1 cellular context compared by ENCODE assay signal in genomic region chr21:33368124-33368523, GRCh38.
TF ChIP-seq lines count a peak whose summit lies in the region.

No MANE protein-coding gene starts in this region.

TF ChIP-seq in K562, 482 proteins besides CTCF, POLR2A, EP300 and RAD21 (continued from another document and continues in another):
- TF ChIP-seq MLLT1 (IDR thresholded peaks at IDR 0.05) = no peak
- no peak for TF ChIP-seq CCAR2 (IDR thresholded peaks at IDR 0.05; ENCODE audit: low read depth, low read length)
- TF ChIP-seq RBM25 (IDR thresholded peaks at IDR 0.05; ENCODE audit: low read depth, low read length, severe bottlenecking) = no peak
- 0 out of 2 replicates have a peak, but pooled peaks have one; percentile 31 for TF ChIP-seq NCOA1 (IDR thresholded peaks at IDR 0.05; ENCODE audit: low read depth)
- TF ChIP-seq BCOR (IDR thresholded peaks at IDR 0.05) = peak; percentile 83
- no peak for TF ChIP-seq ZNF551 (CRISPR knock-in tag; IDR thresholded peaks at IDR 0.05)
- TF ChIP-seq KDM2B (CRISPR knock-in tag; IDR thresholded peaks at IDR 0.05) = no peak
- TF ChIP-seq ZBTB9 (CRISPR knock-in tag; IDR thresholded peaks at IDR 0.05) = 0 out of 2 replicates have a peak, but pooled peaks have one; percentile 24
- peak; percentile 8 for TF ChIP-seq GTF3C2 (IDR thresholded peaks at IDR 0.05; ENCODE audit: borderline replicate concordance, extremely low read depth, insufficient read length)
- TF ChIP-seq RBM17 (IDR thresholded peaks at IDR 0.05; ENCODE audit: borderline replicate concordance, low read depth, low read length) = no peak
- TF ChIP-seq ZBED1 (IDR thresholded peaks at IDR 0.05) = no peak
- no peak for TF ChIP-seq SIRT6 (IDR thresholded peaks at IDR 0.05; ENCODE audit: low read depth, low read length)
- TF ChIP-seq ZBTB2 (IDR thresholded peaks at IDR 0.05) = no peak
- no peak for TF ChIP-seq DNMT1 (IDR thresholded peaks at IDR 0.05)
- no peak for TF ChIP-seq PTRF (tag; IDR thresholded peaks at IDR 0.05)
- TF ChIP-seq THRAP3 (IDR thresholded peaks at IDR 0.05; ENCODE audit: borderline replicate concordance) = no peak
- no peak for TF ChIP-seq KLF10 (CRISPR knock-in tag; IDR thresholded peaks at IDR 0.05)
- TF ChIP-seq MEF2D (tag; conservative IDR thresholded peaks at IDR 0.05; ENCODE audit: low read depth) = 0 out of 2 replicates have a peak, but pooled peaks have one; percentile 37
- TF ChIP-seq IRF9 (tag; IDR thresholded peaks at IDR 0.05) = no peak
- no peak for TF ChIP-seq ZNF507 (tag; conservative IDR thresholded peaks at IDR 0.05)
- TF ChIP-seq POLR2AphosphoS2 (IDR thresholded peaks at IDR 0.05; ENCODE audit: low read length) = no peak
- TF ChIP-seq EHMT2 (IDR thresholded peaks at IDR 0.05) = peak; percentile 38; the same call in 1 of the 2 replicates
- no peak for TF ChIP-seq GTF2B (IDR thresholded peaks at IDR 0.05; ENCODE audit: extremely low read depth, insufficient read length)
- no peak for TF ChIP-seq HMG20B (CRISPR knock-in tag; IDR thresholded peaks at IDR 0.05)
- TF ChIP-seq RBM14 (IDR thresholded peaks at IDR 0.05; ENCODE audit: borderline replicate concordance, insufficient read depth, low read depth, low read length) = no peak
- TF ChIP-seq MED1 (CRISPR knock-in tag; IDR thresholded peaks at IDR 0.05; ENCODE audit: borderline replicate concordance) = no peak
- no peak for TF ChIP-seq ZNF24 (IDR thresholded peaks at IDR 0.05)
- TF ChIP-seq BRD4 (IDR thresholded peaks at IDR 0.05) = no peak
- no peak for TF ChIP-seq HMGN3 (IDR thresholded peaks at IDR 0.05; ENCODE audit: borderline replicate concordance, extremely low read depth, insufficient read length, low read depth, low read length)
- no peak for TF ChIP-seq STAT5B (CRISPR knock-in tag; IDR thresholded peaks at IDR 0.05)
- no peak for TF ChIP-seq TOE1 (IDR thresholded peaks at IDR 0.05; ENCODE audit: borderline replicate concordance)
- TF ChIP-seq TOE1 (CRISPR knock-in tag; IDR thresholded peaks at IDR 0.05; ENCODE audit: borderline replicate concordance, low read depth) = no peak
- no peak for TF ChIP-seq IRF2 (CRISPR knock-in tag; IDR thresholded peaks at IDR 0.05)
- TF ChIP-seq USF2 (CRISPR knock-in tag; IDR thresholded peaks at IDR 0.05) = no peak
- TF ChIP-seq ZNF175 (CRISPR knock-in tag; IDR thresholded peaks at IDR 0.05; ENCODE audit: low read depth) = no peak
- no peak for TF ChIP-seq OTX1 (CRISPR knock-in tag; IDR thresholded peaks at IDR 0.05)
- TF ChIP-seq FOSL1 (tag; conservative IDR thresholded peaks at IDR 0.05) = peak; percentile 30; the same call in 1 of the 2 replicates
- TF ChIP-seq KDM4B (IDR thresholded peaks at IDR 0.05; ENCODE audit: borderline replicate concordance in 2 of 2, low read depth in 1 of 2) = no peak
- peak; percentile 84 for TF ChIP-seq SMARCA4 (IDR thresholded peaks at IDR 0.05)
- TF ChIP-seq SP2 (IDR thresholded peaks at IDR 0.05; ENCODE audit: extremely low read depth, low read depth, low read length, poor library complexity, severe bottlenecking) = no peak
- TF ChIP-seq SMARCB1 (IDR thresholded peaks at IDR 0.05; ENCODE audit: insufficient read length, low read depth) = no peak
- no peak for TF ChIP-seq CREB3 (tag; conservative IDR thresholded peaks at IDR 0.05; ENCODE audit: low read depth)
- 0 out of 2 replicates have a peak, but pooled peaks have one; percentile 32 for TF ChIP-seq ZNF449 (CRISPR knock-in tag; IDR thresholded peaks at IDR 0.05)
- no peak for TF ChIP-seq E2F6 (IDR thresholded peaks at IDR 0.05; ENCODE audit: borderline replicate concordance in 1 of 2, extremely low read depth in 1 of 2, insufficient read depth in 1 of 2, insufficient read length in 1 of 2, low read depth in 1 of 2, low read length in 1 of 2, poor library complexity in 1 of 2, severe bottlenecking in 1 of 2)
- TF ChIP-seq ZBTB34 (CRISPR knock-in tag; IDR thresholded peaks at IDR 0.05) = peak; percentile 88
- TF ChIP-seq E2F5 (CRISPR knock-in tag; IDR thresholded peaks at IDR 0.05) = no peak
- TF ChIP-seq PYGO2 (tag; IDR thresholded peaks at IDR 0.05) = no peak
- TF ChIP-seq CHD4 (IDR thresholded peaks at IDR 0.05; ENCODE audit: insufficient read depth, insufficient replicate concordance, low read depth, low read length, poor library complexity, severe bottlenecking) = no peak
- TF ChIP-seq SPI1 (IDR thresholded peaks at IDR 0.05; ENCODE audit: borderline replicate concordance, low read depth, low read length) = peak; percentile 54; the same call in 1 of the 2 replicates
- no peak for TF ChIP-seq ZNF143 (CRISPR knock-in tag; IDR thresholded peaks at IDR 0.05)
- TF ChIP-seq ZNF785 (CRISPR knock-in tag; IDR thresholded peaks at IDR 0.05) = no peak
- no peak for TF ChIP-seq ZNF41 (CRISPR knock-in tag; conservative IDR thresholded peaks at IDR 0.05)
- TF ChIP-seq ZNF311 (CRISPR knock-in tag; IDR thresholded peaks at IDR 0.05) = no peak
- TF ChIP-seq BMI1 (IDR thresholded peaks at IDR 0.05; ENCODE audit: low read length) = no peak
- no peak for TF ChIP-seq FOXM1 (IDR thresholded peaks at IDR 0.05; ENCODE audit: low read depth)
- no peak for TF ChIP-seq FOXM1 (CRISPR knock-in tag; IDR thresholded peaks at IDR 0.05; ENCODE audit: low read depth)
- TF ChIP-seq ETV5 (CRISPR knock-in tag; IDR thresholded peaks at IDR 0.05; ENCODE audit: low read depth) = no peak
- TF ChIP-seq ZNF408 (CRISPR knock-in tag; IDR thresholded peaks at IDR 0.05; ENCODE audit: low read depth) = no peak
- no peak for TF ChIP-seq CAMTA2 (CRISPR knock-in tag; conservative IDR thresholded peaks at IDR 0.05)
- TF ChIP-seq ZKSCAN3 (CRISPR knock-in tag; IDR thresholded peaks at IDR 0.05) = no peak
